ENCODE assay signal across 25 cellular contexts in genomic region chr5:32850792-32851191, GRCh38.
DNase-seq lines count a peak whose midpoint lies in the region; ATAC-seq, FAIRE-seq and TF ChIP-seq lines count a peak whose summit lies in the region.
"Had no signal": no experiment of that assay in that cellular context is flagged by ENCODE, and none has a peak within 500 bp of the region (broad histone marks: within the 10 kb centered on the region; RNA-seq: fewer than 3 reads in every experiment).

No MANE protein-coding gene starts in this region.

- CTCF ChIA-PET in HepG2 (lab: Yijun Ruan, JAX; ENCODE audit: low intra/inter-chr PET ratio, low total read pairs) = no interaction called here

- POLR2A ChIA-PET in HepG2 (lab: Yijun Ruan, JAX) = no interaction called here

- no peaks in the 10 kb centered on the region for H3K9me2 ChIP-seq in GM23248 (ENCODE audit: insufficient read depth)

- TF ChIP-seq CTCF in HepG2 (CRISPR knock-in tag; IDR thresholded peaks at IDR 0.05) (no peak), right lobe of liver (IDR thresholded peaks at IDR 0.05) (no peak), chondrocyte (IDR thresholded peaks at IDR 0.05) (no peak), neural crest cell (conservative IDR thresholded peaks at IDR 0.05) (no peak)

- TF ChIP-seq POLR2A in HepG2 (IDR thresholded peaks at IDR 0.05; ENCODE audit: insufficient read depth in 1 of 2, low read depth in 2 of 2, low read length in 2 of 2) (no peak), right lobe of liver (IDR thresholded peaks at IDR 0.05) (no peak)

- no peak for TF ChIP-seq RAD21 in HepG2 (CRISPR knock-in tag; IDR thresholded peaks at IDR 0.05)

- no peak overlapping the region for H3K4me3 Mint-ChIP-seq in chondrocyte (ENCODE audit: unreplicated experiment)
- H3K4me3 Mint-ChIP-seq in neural crest cell = peak overlapping the region; percentile 5
- H3K4me3 Mint-ChIP-seq: CD14-positive monocyte; CD4-positive, alpha-beta T cell; CD8-positive, alpha-beta memory T cell; HFFc6 had no signal

- H3K36me3 ChIP-seq in HepG2 (replicated peaks in 1 of 2; ENCODE audit: control insufficient read depth in 1 of 2, insufficient read depth in 2 of 2, low read length in 2 of 2) (no peaks in the 10 kb centered on the region), right lobe of liver (no peaks in the 10 kb centered on the region), H7 (replicated peaks; ENCODE audit: control insufficient read depth, insufficient read depth, low read length) (no peaks in the 10 kb centered on the region), GM23248 (ENCODE audit: low read depth) (no peaks in the 10 kb centered on the region)
- H3K36me3 ChIP-seq: BE2C; BLaER1 treated with 17β-estradiol and CSF1 and Interleukin-3, amounts not matched to agents 10 nM and 100 nM; HAP-1 had no signal

- H2AFZ ChIP-seq in HepG2 (ENCODE audit: low read length) = no peak overlapping the region
- H2AFZ ChIP-seq in GM23248 = no peak overlapping the region

- H3K27me3 ChIP-seq in HepG2 (ENCODE audit: control insufficient read depth in 1 of 2, insufficient read depth in 2 of 2, low read length in 2 of 2) = no peaks in the 10 kb centered on the region
- H3K27me3 ChIP-seq in right lobe of liver = no peaks in the 10 kb centered on the region
- no peaks in the 10 kb centered on the region for H3K27me3 ChIP-seq in H7 (ENCODE audit: control insufficient read depth, insufficient read depth, low read length)
- no peaks in the 10 kb centered on the region; the same call in 1 of the 2 replicates for H3K27me3 ChIP-seq in GM23248 (replicated peaks; ENCODE audit: insufficient read depth)
- H3K27me3 ChIP-seq: BE2C; BLaER1 treated with 17β-estradiol and CSF1 and Interleukin-3, amounts not matched to agents 10 nM and 100 nM had no signal

- TF ChIP-seq EP300 in HepG2 (IDR thresholded peaks at IDR 0.05; ENCODE audit: low read depth in 2 of 2, low read length in 2 of 2) = no peak
- TF ChIP-seq EP300 in HepG2 (CRISPR knock-in tag; IDR thresholded peaks at IDR 0.05; ENCODE audit: borderline replicate concordance) = no peak

- no peaks in the 10 kb centered on the region for H3K9me3 ChIP-seq in HepG2 (ENCODE audit: low read length)
- no peaks in the 10 kb centered on the region for H3K9me3 ChIP-seq in right lobe of liver
- no peaks in the 10 kb centered on the region for H3K9me3 ChIP-seq in GM23248 (ENCODE audit: low read depth)
- H3K9me3 ChIP-seq: BE2C; BLaER1 treated with 17β-estradiol and CSF1 and Interleukin-3, amounts not matched to agents 10 nM and 100 nM; HAP-1 had no signal

- ATAC-seq in HepG2 (no peak), right lobe of liver (no peak), GM21526 (IDR thresholded peaks at IDR 0.05; ENCODE audit: low FRiP score, unreplicated experiment) (no peak), HG03196 (IDR thresholded peaks at IDR 0.05; ENCODE audit: unreplicated experiment) (no peak)

- peaks cover 62% of the 10 kb centered on the region for H3K4me1 Mint-ChIP-seq in chondrocyte (ENCODE audit: low read depth)
- peaks cover 47% of the 10 kb centered on the region for H3K4me1 Mint-ChIP-seq in neural crest cell
- H3K4me1 Mint-ChIP-seq: CD14-positive monocyte; CD8-positive, alpha-beta memory T cell had no signal

- no peak overlapping the region for H3K4me2 ChIP-seq in HepG2 (ENCODE audit: low read depth, low read length)
- H3K4me2 ChIP-seq in GM23248 (ENCODE audit: unreplicated experiment) = no peak overlapping the region
- H3K4me2 ChIP-seq: BLaER1 treated with 17β-estradiol and CSF1 and Interleukin-3, amounts not matched to agents 10 nM and 100 nM had no signal

- H3F3A ChIP-seq in GM23248 (ENCODE audit: insufficient read depth) = no peaks in the 10 kb centered on the region

- H3K27me3 Mint-ChIP-seq in chondrocyte (ENCODE audit: low read depth) (no peaks in the 10 kb centered on the region), neural crest cell (ENCODE audit: low read depth) (peaks cover 63% of the 10 kb centered on the region)
- H3K27me3 Mint-ChIP-seq: CD4-positive, alpha-beta T cell had no signal

- no peak for FAIRE-seq in HepG2 (lab: Jason Lieb, UNC)
- FAIRE-seq: A204.1, D721Med, GM12891, GM18507, H1 had no signal

- no TSS peak for BruUV-seq in HepG2 (replicated peaks; lab: Mats Ljungman, UMichigan)

- in situ Hi-C loops in HepG2 (cut with HindIII; ENCODE audit: extremely low pct_ligation_motif_present, low pct_unique_long_range_greater_than_20kb) = no loop called here
- in situ Hi-C loops in GM23248 (cut with MboI) = no loop called here

- H4K20me1 ChIP-seq in HepG2 (ENCODE audit: insufficient read depth, low read length) = no peaks in the 10 kb centered on the region
- no peaks in the 10 kb centered on the region for H4K20me1 ChIP-seq in GM23248 (ENCODE audit: insufficient read depth)
- H4K20me1 ChIP-seq: BLaER1 treated with 17β-estradiol and CSF1 and Interleukin-3, amounts not matched to agents 10 nM and 100 nM had no signal

- H3K27ac Mint-ChIP-seq in chondrocyte (ENCODE audit: unreplicated experiment) (peak overlapping the region; percentile 53), neural crest cell (ENCODE audit: unreplicated experiment) (no peak overlapping the region)
- H3K27ac Mint-ChIP-seq: CD14-positive monocyte; CD4-positive, alpha-beta T cell; CD8-positive, alpha-beta memory T cell; HFFc6 had no signal

- H3K27ac ChIP-seq in HepG2 (ENCODE audit: extremely low read length, insufficient read depth, low read length) (no peak overlapping the region), right lobe of liver (no peak overlapping the region), GM23248 (no peak overlapping the region)
- H3K27ac ChIP-seq: 22Rv1; BLaER1 treated with 17β-estradiol and CSF1 and Interleukin-3, amounts not matched to agents 10 nM and 100 nM had no signal

- 0% methylated on average over 1 of the region's 1 CpG for WGBS in HepG2 (ENCODE audit: low lambda C conversion rate)
- 71% methylated on average over 1 of the region's 1 CpG for WGBS in right lobe of liver (ENCODE audit: insufficient coverage, low coverage, low lambda C conversion rate, missing lambda C conversion rate)
- 81 to 86% methylated on average over 1 of the region's 1 CpG for WGBS in GM23248 (ENCODE audit: low coverage in 1 of 2, low lambda C conversion rate in 2 of 2, missing lambda C conversion rate in 2 of 2), 2 experiments

- H3K79me2 ChIP-seq in HepG2 (ENCODE audit: insufficient read depth, low read length) (no peaks in the 10 kb centered on the region), GM23248 (ENCODE audit: insufficient read depth) (no peaks in the 10 kb centered on the region)

- H3K4me3 ChIP-seq in HepG2 (replicated peaks in 1 of 3; ENCODE audit: insufficient read depth in 1 of 3, low read depth in 2 of 3, low read length in 3 of 3) (no peak overlapping the region), right lobe of liver (no peak overlapping the region), H7 (ENCODE audit: insufficient read depth, low read depth, low read length) (no peak overlapping the region), GM23248 (no peak overlapping the region)
- H3K4me3 ChIP-seq: BLaER1 treated with 17β-estradiol and CSF1 and Interleukin-3, amounts not matched to agents 10 nM and 100 nM; HAP-1 had no signal

- DNase-seq in HepG2 (ENCODE audit: low spot score) (no peak), right lobe of liver (no peak), chondrocyte (ENCODE audit: low spot score) (no peak), neural crest cell (ENCODE audit: low read depth, low spot score) (no peak), H7 (no peak), GM23248 (no peak)
- DNase-seq: AML-193; BE2C; CD4-positive, alpha-beta T cell; CD8-positive, alpha-beta memory T cell; DMS 273 treated with DMSO at 0.1 percent for 48 hours; DMS79; GF-D8; HFFc6 had no signal

- H3K36me3 Mint-ChIP-seq in chondrocyte (ENCODE audit: low read depth) = no peaks in the 10 kb centered on the region
- H3K36me3 Mint-ChIP-seq in neural crest cell (ENCODE audit: low read depth) = no peaks in the 10 kb centered on the region
- H3K36me3 Mint-ChIP-seq: CD14-positive monocyte; CD8-positive, alpha-beta memory T cell had no signal

- H3K9me3 Mint-ChIP-seq in chondrocyte (ENCODE audit: low read depth) (peaks cover 5% of the 10 kb centered on the region), neural crest cell (peaks cover 6% of the 10 kb centered on the region)
- H3K9me3 Mint-ChIP-seq: CD4-positive, alpha-beta T cell; HFFc6 had no signal

- no peak overlapping the region for H3K9ac ChIP-seq in HepG2 (ENCODE audit: insufficient read depth, low read depth, low read length)
- no peak overlapping the region for H3K9ac ChIP-seq in GM23248
- H3K9ac ChIP-seq: BLaER1 treated with 17β-estradiol and CSF1 and Interleukin-3, amounts not matched to agents 10 nM and 100 nM had no signal

- intact Hi-C loops in HepG2 (cut with micrococcal nuclease; ENCODE audit: unreplicated experiment) (no loop called here), right lobe of liver (cut with DNase I) (no loop called here)

- H3K4me1 ChIP-seq in HepG2 (ENCODE audit: insufficient read depth, low read length) = no peaks in the 10 kb centered on the region
- H3K4me1 ChIP-seq in right lobe of liver = no peaks in the 10 kb centered on the region
- no peaks in the 10 kb centered on the region for H3K4me1 ChIP-seq in GM23248 (ENCODE audit: insufficient read depth)
- H3K4me1 ChIP-seq: BE2C; BLaER1 treated with 17β-estradiol and CSF1 and Interleukin-3, amounts not matched to agents 10 nM and 100 nM; HAP-1 had no signal

TF ChIP-seq in HepG2, 621 proteins besides CTCF, POLR2A, EP300 and RAD21:
- TF ChIP-seq, protein P1, sequence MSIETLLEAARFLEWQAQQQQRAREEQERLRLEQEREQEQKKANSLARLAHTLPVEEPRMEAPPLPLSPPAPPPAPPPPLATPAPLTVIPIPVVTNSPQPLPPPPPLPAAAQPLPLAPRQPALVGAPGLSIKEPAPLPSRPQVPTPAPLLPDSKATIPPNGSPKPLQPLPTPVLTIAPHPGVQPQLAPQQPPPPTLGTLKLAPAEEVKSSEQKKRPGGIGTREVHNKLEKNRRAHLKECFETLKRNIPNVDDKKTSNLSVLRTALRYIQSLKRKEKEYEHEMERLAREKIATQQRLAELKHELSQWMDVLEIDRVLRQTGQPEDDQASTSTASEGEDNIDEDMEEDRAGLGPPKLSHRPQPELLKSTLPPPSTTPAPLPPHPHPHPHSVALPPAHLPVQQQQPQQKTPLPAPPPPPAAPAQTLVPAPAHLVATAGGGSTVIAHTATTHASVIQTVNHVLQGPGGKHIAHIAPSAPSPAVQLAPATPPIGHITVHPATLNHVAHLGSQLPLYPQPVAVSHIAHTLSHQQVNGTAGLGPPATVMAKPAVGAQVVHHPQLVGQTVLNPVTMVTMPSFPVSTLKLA (IDR thresholded peaks at IDR 0.05) = peak; percentile 97
- no peak for TF ChIP-seq ZNF768 (CRISPR knock-in tag; IDR thresholded peaks at IDR 0.05)
